Comparison of ENCODE assay signal across 19 cellular contexts in genomic region chr5:151053796-151054490, GRCh38. TPM values are rescaled to one million over a fixed set of nuclear protein-coding genes. Genes with fewer than 3 reads are reported as not detected.
DNase-seq lines count a peak whose midpoint lies in the region; ATAC-seq and TF ChIP-seq lines count a peak whose summit lies in the region.
"Had no signal": no experiment of that assay in that cellular context is flagged by ENCODE, and none has a peak within 500 bp of the region (broad histone marks: within the 10 kb centered on the region; RNA-seq: fewer than 3 reads in every experiment).

No MANE protein-coding gene starts in this region.

- no peak overlapping the region for H3K4me3 ChIP-seq in colonic mucosa
- no peak overlapping the region for H3K4me3 ChIP-seq in spleen
- H3K4me3 ChIP-seq: dorsolateral prefrontal cortex had no signal

- peaks cover 17% of the 10 kb centered on the region for H3K4me1 Mint-ChIP-seq in activated CD4-positive, alpha-beta T cell treated with anti-CD3 and anti-CD28 coated beads, Interleukin-2, amount 10 ng/mL, durations not matched to agents 24 days and 14 days
- peaks cover 19 to 22% (median 22%) of the 10 kb centered on the region in 3 donors for H3K4me1 Mint-ChIP-seq in IgD-negative memory B cell

- intact Hi-C loops in activated CD4-positive, alpha-beta T cell treated with anti-CD3 and anti-CD28 coated beads, Interleukin-2, amount 10 ng/mL, durations not matched to agents 24 days and 14 days (cut with micrococcal nuclease), result no loop called here
- intact Hi-C loops in colonic mucosa (cut with DNase I) (loop anchor here (5.0 kb wide), 1 partner anchor 108 kb away; no protein-coding TSS in a partner anchor), spleen (cut with DNase I; ENCODE audit: low total_unique reads) (loop anchor here (5.0 kb wide), 1 partner anchor 63 kb away; no protein-coding TSS in a partner anchor)

- TF ChIP-seq POLR2A in spleen (IDR thresholded peaks at IDR 0.05), result no peak

- H3K4me1 ChIP-seq in colonic mucosa (peaks cover 4% of the 10 kb centered on the region), spleen (peaks cover 5 to 83% (median 48%) of the 10 kb centered on the region in 6 donors)

- H3K36me3 Mint-ChIP-seq in activated CD4-positive, alpha-beta T cell treated with anti-CD3 and anti-CD28 coated beads, Interleukin-2, amount 10 ng/mL, durations not matched to agents 24 days and 14 days (ENCODE audit: low read depth), result peaks cover 66% of the 10 kb centered on the region
- H3K36me3 Mint-ChIP-seq in IgD-negative memory B cell, result peaks cover 11% of the 10 kb centered on the region

- peaks cover 14% of the 10 kb centered on the region for H3K36me3 ChIP-seq in colonic mucosa
- H3K36me3 ChIP-seq in spleen, result peaks cover 0 to 99% (median 88%) of the 10 kb centered on the region in 6 donors

- H3K27me3 ChIP-seq in colonic mucosa (no peaks in the 10 kb centered on the region), spleen (replicated peaks in 1 of 7) (no peaks in the 10 kb centered on the region)
- H3K27me3 ChIP-seq: dorsolateral prefrontal cortex had no signal

- TF ChIP-seq CTCF in colonic mucosa (IDR thresholded peaks at IDR 0.05) (no peak), spleen (IDR thresholded peaks at IDR 0.05 in 8 of 11, conservative IDR thresholded peaks at IDR 0.05 in 3 of 11) (no peak), GM10266 (IDR thresholded peaks at IDR 0.05; ENCODE audit: control insufficient read depth, insufficient read depth, low read depth, missing control alignments) (no peak)

- H3K9me3 Mint-ChIP-seq in activated CD4-positive, alpha-beta T cell treated with anti-CD3 and anti-CD28 coated beads, Interleukin-2, amount 10 ng/mL, durations not matched to agents 24 days and 14 days, result no peaks in the 10 kb centered on the region
- H3K9me3 Mint-ChIP-seq in IgD-negative memory B cell, result no peaks in the 10 kb centered on the region

- no peaks in the 10 kb centered on the region for H3K27me3 Mint-ChIP-seq in activated CD4-positive, alpha-beta T cell treated with anti-CD3 and anti-CD28 coated beads, Interleukin-2, amount 10 ng/mL, durations not matched to agents 24 days and 14 days
- H3K27me3 Mint-ChIP-seq in IgD-negative memory B cell, result no peaks in the 10 kb centered on the region
- H3K27me3 Mint-ChIP-seq: T-helper 17 cell had no signal

- H3K27ac ChIP-seq in colonic mucosa, result peak overlapping the region; percentile 47
- peak overlapping the region in 6 of 8 donors; percentile 22 to 95 (median 66) for H3K27ac ChIP-seq in spleen
- H3K27ac ChIP-seq: dorsolateral prefrontal cortex, parathyroid adenoma had no signal

- peak overlapping the region; percentile 62 for H3K27ac Mint-ChIP-seq in activated CD4-positive, alpha-beta T cell treated with anti-CD3 and anti-CD28 coated beads, Interleukin-2, amount 10 ng/mL, durations not matched to agents 24 days and 14 days
- peak overlapping the region; percentile 23 to 88 (median 45) for H3K27ac Mint-ChIP-seq in IgD-negative memory B cell

- 94 to 97% (median 96%) methylated on average over 4 of the region's 4 CpGs for WGBS in spleen, 5 donors

- ATAC-seq in SK-N-SH treated with all-trans-retinoic acid at 6 μM for 48 hours, result no peak
- ATAC-seq: left ventricle myocardium superior, T-helper 17 cell had no signal

- H3K4me3 Mint-ChIP-seq in activated CD4-positive, alpha-beta T cell treated with anti-CD3 and anti-CD28 coated beads, Interleukin-2, amount 10 ng/mL, durations not matched to agents 24 days and 14 days, result no peak overlapping the region
- H3K4me3 Mint-ChIP-seq in IgD-negative memory B cell, result peak overlapping the region in 1 of 4 donors; percentile 67

- H3K9me3 ChIP-seq in colonic mucosa (no peaks in the 10 kb centered on the region), spleen (no peaks in the 10 kb centered on the region)

- no peak for DNase-seq in activated CD4-positive, alpha-beta T cell treated with anti-CD3 and anti-CD28 coated beads, Interleukin-2, amount 10 ng/mL, durations not matched to agents 24 days and 14 days
- no peak for DNase-seq in activated CD4-positive, alpha-beta T cell treated with anti-CD3 and anti-CD28 coated beads, Interleukin-2, amount 50 U/mL, for 1 hour
- DNase-seq in colonic mucosa (no peak), spleen (peak; percentile 16), GM10266 (ENCODE audit: extremely low spot score) (no peak)
- no peak for DNase-seq in central memory CD4-positive, alpha-beta T cell
- DNase-seq: 8988T; activated CD4-positive, CD25-positive, alpha-beta regulatory T cell; DMS53; erythroblast; left ventricle myocardium superior; NCI-H1105; NCI-H526 treated with DMSO at 0.1 percent for 48 hours; SIG-M5; T-helper 17 cell had no signal

- H3K9ac ChIP-seq in colonic mucosa (ENCODE audit: low read depth in 2 of 2, low read length in 2 of 2), result no peak overlapping the region
- H3K9ac ChIP-seq: parathyroid adenoma had no signal

TF ChIP-seq in SK-N-SH treated with all-trans-retinoic acid at 6 μM for 48 hours, 23 proteins besides CTCF, POLR2A, EP300 and RAD21 (continues in another document):
- TF ChIP-seq ZFP30 (CRISPR knock-in tag; IDR thresholded peaks at IDR 0.05), result no peak
- TF ChIP-seq ISL1 (CRISPR knock-in tag; IDR thresholded peaks at IDR 0.05), result no peak
- no peak for TF ChIP-seq ESRRG (CRISPR knock-in tag; IDR thresholded peaks at IDR 0.05)
- TF ChIP-seq, protein P1, sequence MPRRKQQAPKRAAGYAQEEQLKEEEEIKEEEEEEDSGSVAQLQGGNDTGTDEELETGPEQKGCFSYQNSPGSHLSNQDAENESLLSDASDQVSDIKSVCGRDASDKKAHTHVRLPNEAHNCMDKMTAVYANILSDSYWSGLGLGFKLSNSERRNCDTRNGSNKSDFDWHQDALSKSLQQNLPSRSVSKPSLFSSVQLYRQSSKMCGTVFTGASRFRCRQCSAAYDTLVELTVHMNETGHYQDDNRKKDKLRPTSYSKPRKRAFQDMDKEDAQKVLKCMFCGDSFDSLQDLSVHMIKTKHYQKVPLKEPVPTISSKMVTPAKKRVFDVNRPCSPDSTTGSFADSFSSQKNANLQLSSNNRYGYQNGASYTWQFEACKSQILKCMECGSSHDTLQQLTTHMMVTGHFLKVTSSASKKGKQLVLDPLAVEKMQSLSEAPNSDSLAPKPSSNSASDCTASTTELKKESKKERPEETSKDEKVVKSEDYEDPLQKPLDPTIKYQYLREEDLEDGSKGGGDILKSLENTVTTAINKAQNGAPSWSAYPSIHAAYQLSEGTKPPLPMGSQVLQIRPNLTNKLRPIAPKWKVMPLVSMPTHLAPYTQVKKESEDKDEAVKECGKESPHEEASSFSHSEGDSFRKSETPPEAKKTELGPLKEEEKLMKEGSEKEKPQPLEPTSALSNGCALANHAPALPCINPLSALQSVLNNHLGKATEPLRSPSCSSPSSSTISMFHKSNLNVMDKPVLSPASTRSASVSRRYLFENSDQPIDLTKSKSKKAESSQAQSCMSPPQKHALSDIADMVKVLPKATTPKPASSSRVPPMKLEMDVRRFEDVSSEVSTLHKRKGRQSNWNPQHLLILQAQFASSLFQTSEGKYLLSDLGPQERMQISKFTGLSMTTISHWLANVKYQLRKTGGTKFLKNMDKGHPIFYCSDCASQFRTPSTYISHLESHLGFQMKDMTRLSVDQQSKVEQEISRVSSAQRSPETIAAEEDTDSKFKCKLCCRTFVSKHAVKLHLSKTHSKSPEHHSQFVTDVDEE (CRISPR knock-in tag; IDR thresholded peaks at IDR 0.05), result no peak
- no peak for TF ChIP-seq TOX (CRISPR knock-in tag; IDR thresholded peaks at IDR 0.05; ENCODE audit: borderline replicate concordance)
- no peak for TF ChIP-seq SNAI2 (CRISPR knock-in tag; IDR thresholded peaks at IDR 0.05)
- TF ChIP-seq ARNTL (CRISPR knock-in tag; IDR thresholded peaks at IDR 0.05; ENCODE audit: borderline replicate concordance, low read depth), result no peak
- no peak for TF ChIP-seq ZC3H10 (CRISPR knock-in tag; IDR thresholded peaks at IDR 0.05)
- TF ChIP-seq RARB (CRISPR knock-in tag; IDR thresholded peaks at IDR 0.05), result no peak
- TF ChIP-seq OSR1 (CRISPR knock-in tag; IDR thresholded peaks at IDR 0.05), result no peak
- TF ChIP-seq, protein P2, sequence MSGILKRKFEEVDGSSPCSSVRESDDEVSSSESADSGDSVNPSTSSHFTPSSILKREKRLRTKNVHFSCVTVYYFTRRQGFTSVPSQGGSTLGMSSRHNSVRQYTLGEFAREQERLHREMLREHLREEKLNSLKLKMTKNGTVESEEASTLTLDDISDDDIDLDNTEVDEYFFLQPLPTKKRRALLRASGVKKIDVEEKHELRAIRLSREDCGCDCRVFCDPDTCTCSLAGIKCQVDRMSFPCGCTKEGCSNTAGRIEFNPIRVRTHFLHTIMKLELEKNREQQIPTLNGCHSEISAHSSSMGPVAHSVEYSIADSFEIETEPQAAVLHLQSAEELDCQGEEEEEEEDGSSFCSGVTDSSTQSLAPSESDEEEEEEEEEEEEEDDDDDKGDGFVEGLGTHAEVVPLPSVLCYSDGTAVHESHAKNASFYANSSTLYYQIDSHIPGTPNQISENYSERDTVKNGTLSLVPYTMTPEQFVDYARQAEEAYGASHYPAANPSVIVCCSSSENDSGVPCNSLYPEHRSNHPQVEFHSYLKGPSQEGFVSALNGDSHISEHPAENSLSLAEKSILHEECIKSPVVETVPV (CRISPR knock-in tag; IDR thresholded peaks at IDR 0.05), result no peak
- TF ChIP-seq TCF4 (CRISPR knock-in tag; IDR thresholded peaks at IDR 0.05; ENCODE audit: borderline replicate concordance), result no peak
- TF ChIP-seq, protein P3, sequence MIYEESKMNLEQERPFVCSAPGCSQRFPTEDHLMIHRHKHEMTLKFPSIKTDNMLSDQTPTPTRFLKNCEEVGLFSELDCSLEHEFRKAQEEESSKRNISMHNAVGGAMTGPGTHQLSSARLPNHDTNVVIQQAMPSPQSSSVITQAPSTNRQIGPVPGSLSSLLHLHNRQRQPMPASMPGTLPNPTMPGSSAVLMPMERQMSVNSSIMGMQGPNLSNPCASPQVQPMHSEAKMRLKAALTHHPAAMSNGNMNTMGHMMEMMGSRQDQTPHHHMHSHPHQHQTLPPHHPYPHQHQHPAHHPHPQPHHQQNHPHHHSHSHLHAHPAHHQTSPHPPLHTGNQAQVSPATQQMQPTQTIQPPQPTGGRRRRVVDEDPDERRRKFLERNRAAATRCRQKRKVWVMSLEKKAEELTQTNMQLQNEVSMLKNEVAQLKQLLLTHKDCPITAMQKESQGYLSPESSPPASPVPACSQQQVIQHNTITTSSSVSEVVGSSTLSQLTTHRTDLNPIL (CRISPR knock-in tag; IDR thresholded peaks at IDR 0.05; ENCODE audit: low read depth), result no peak
- no peak for TF ChIP-seq ZNF8 (CRISPR knock-in tag; IDR thresholded peaks at IDR 0.05)

RNA-seq across cellular contexts. Expression of gene TNIP1, which starts 26.9 kb away (rescaled TPM):
- 345 and 360 TPM in 2 replicates for total RNA-seq in activated CD4-positive, alpha-beta T cell treated with anti-CD3 and anti-CD28 coated beads, Interleukin-2, amount 10 ng/mL, durations not matched to agents 24 days and 14 days
- polyA plus RNA-seq in IgD-negative memory B cell (78.3 TPM), spleen (100 to 1,000 TPM in 1 of 3 donors, 10 to 100 TPM in 2; 67.7 to 149 (median 95.9) TPM)
- total RNA-seq in colonic mucosa (100 to 1,000 TPM; 153 to 220 TPM), spleen (100 to 1,000 TPM; 179 to 260 (median 218) TPM)

RNA-seq across cellular contexts. Expression of gene GPX3, which starts 33.6 kb away (rescaled TPM):
- not detected in 2 replicates for total RNA-seq in activated CD4-positive, alpha-beta T cell treated with anti-CD3 and anti-CD28 coated beads, Interleukin-2, amount 10 ng/mL, durations not matched to agents 24 days and 14 days
- polyA plus RNA-seq in IgD-negative memory B cell (2.8 TPM), spleen (100 to 1,000 TPM; 158 to 261 (median 256) TPM)
- total RNA-seq in colonic mucosa (10 to 100 TPM; 30.2 to 60.5 TPM), spleen (100 to 1,000 TPM in 6 of 7 donors, 10 to 100 TPM in 1; 78.7 to 886 (median 416) TPM)

Comparison
In these comparisons a context has a peak if more than half of its experiments do, and no peak if none do; other contexts are left out.
1. RNA of gene GPX3, which starts 33.6 kb away (total RNA-seq): 78.7 to 886 TPM in spleen and 30.2 to 60.5 TPM in colonic mucosa; not detected in activated CD4-positive, alpha-beta T cell treated with anti-CD3 and anti-CD28 coated beads, Interleukin-2, amount 10 ng/mL, durations not matched to agents 24 days and 14 days; every median in the first group is over 10 times any median in the second.